2 cellular contexts compared by ENCODE assay signal in the genomic region with DNA sequence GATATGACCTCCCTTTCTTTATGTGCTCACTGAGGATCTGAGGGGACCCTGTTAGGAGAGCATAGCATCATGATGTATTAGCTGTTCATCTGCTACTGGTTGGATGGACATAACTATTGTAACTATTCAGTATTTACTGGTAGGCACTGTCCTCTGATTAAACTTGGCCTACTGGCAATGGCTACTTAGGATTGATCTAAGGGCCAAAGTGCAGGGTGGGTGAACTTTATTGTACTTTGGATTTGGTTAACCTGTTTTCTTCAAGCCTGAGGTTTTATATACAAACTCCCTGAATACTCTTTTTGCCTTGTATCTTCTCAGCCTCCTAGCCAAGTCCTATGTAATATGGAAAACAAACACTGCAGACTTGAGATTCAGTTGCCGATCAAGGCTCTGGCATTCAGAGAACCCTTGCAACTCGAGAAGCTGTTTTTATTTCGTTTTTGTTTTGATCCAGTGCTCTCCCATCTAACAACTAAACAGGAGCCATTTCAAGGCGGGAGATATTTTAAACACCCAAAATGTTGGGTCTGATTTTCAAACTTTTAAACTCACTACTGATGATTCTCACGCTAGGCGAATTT.
TF ChIP-seq lines count a peak whose summit lies in the region.

No MANE protein-coding gene starts in this region.

TF ChIP-seq in GM12878, 131 proteins besides CTCF, POLR2A, EP300 and RAD21 (continued from another document):
- no peak for TF ChIP-seq ATF3 (IDR thresholded peaks at IDR 0.05; ENCODE audit: borderline replicate concordance, extremely low read depth, low read depth, low read length)
- TF ChIP-seq BMI1 (IDR thresholded peaks at IDR 0.05; ENCODE audit: borderline replicate concordance) = 0 out of 2 replicates have a peak, but pooled peaks have one; percentile 31

TF ChIP-seq in liver, 16 proteins besides CTCF, POLR2A, EP300 and RAD21 (continued from another document):
- no peak for TF ChIP-seq MAX (IDR thresholded peaks at IDR 0.05)
- TF ChIP-seq, protein P1, sequence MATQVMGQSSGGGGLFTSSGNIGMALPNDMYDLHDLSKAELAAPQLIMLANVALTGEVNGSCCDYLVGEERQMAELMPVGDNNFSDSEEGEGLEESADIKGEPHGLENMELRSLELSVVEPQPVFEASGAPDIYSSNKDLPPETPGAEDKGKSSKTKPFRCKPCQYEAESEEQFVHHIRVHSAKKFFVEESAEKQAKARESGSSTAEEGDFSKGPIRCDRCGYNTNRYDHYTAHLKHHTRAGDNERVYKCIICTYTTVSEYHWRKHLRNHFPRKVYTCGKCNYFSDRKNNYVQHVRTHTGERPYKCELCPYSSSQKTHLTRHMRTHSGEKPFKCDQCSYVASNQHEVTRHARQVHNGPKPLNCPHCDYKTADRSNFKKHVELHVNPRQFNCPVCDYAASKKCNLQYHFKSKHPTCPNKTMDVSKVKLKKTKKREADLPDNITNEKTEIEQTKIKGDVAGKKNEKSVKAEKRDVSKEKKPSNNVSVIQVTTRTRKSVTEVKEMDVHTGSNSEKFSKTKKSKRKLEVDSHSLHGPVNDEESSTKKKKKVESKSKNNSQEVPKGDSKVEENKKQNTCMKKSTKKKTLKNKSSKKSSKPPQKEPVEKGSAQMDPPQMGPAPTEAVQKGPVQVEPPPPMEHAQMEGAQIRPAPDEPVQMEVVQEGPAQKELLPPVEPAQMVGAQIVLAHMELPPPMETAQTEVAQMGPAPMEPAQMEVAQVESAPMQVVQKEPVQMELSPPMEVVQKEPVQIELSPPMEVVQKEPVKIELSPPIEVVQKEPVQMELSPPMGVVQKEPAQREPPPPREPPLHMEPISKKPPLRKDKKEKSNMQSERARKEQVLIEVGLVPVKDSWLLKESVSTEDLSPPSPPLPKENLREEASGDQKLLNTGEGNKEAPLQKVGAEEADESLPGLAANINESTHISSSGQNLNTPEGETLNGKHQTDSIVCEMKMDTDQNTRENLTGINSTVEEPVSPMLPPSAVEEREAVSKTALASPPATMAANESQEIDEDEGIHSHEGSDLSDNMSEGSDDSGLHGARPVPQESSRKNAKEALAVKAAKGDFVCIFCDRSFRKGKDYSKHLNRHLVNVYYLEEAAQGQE (IDR thresholded peaks at IDR 0.05) = no peak
- TF ChIP-seq GABPA (IDR thresholded peaks at IDR 0.05 in 1 of 2, conservative IDR thresholded peaks at IDR 0.05 in 1 of 2) = no peak
- no peak for TF ChIP-seq NR2F2 (IDR thresholded peaks at IDR 0.05)
- peak; percentile 61 for TF ChIP-seq SP1 (IDR thresholded peaks at IDR 0.05)
- no peak for TF ChIP-seq TAF1 (conservative IDR thresholded peaks at IDR 0.05)
- TF ChIP-seq YY1 (IDR thresholded peaks at IDR 0.05) = peak; percentile 53
- no peak for TF ChIP-seq ATF3 (IDR thresholded peaks at IDR 0.05)
- peak; percentile 8 for TF ChIP-seq FOXA2 (IDR thresholded peaks at IDR 0.05)
- TF ChIP-seq ZBTB33 (IDR thresholded peaks at IDR 0.05) = no peak
